ENCODE assay signal across 1 cellular context in genomic region chr15:29883126-29883525, GRCh38.
TF ChIP-seq lines count a peak whose summit lies in the region.

No MANE protein-coding gene starts in this region.

TF ChIP-seq in SK-N-SH treated with all-trans-retinoic acid at 6 μM for 48 hours, 23 proteins besides CTCF, POLR2A, EP300 and RAD21 (continued from another document):
- TF ChIP-seq ISL1 (CRISPR knock-in tag; IDR thresholded peaks at IDR 0.05) = no peak
- TF ChIP-seq TCF4 (CRISPR knock-in tag; IDR thresholded peaks at IDR 0.05; ENCODE audit: borderline replicate concordance) = no peak
- no peak for TF ChIP-seq ZNF70 (CRISPR knock-in tag; IDR thresholded peaks at IDR 0.05)
- TF ChIP-seq OSR1 (CRISPR knock-in tag; IDR thresholded peaks at IDR 0.05) = no peak
